ENCODE assay signal across 8 cellular contexts in genomic region chr6:31493875-31494694, GRCh38.
DNase-seq lines count a peak whose midpoint lies in the region; ATAC-seq and TF ChIP-seq lines count a peak whose summit lies in the region.

No MANE protein-coding gene starts in this region.

- DNase-seq in EL (peak; percentile 85), HFF-Myc (ENCODE audit: extremely low read depth, low read depth) (peak; percentile 66), NCI-H2171 (lab: John Stamatoyannopoulos, UW) (peak; percentile 47), cerebellar cortex (ENCODE audit: low spot score) (peak; percentile 82), kidney glomerular epithelial cell (lab: John Stamatoyannopoulos, UW) (peak; percentile 68)
- peak; percentile 82 for DNase-seq in activated CD4-positive, CD25-positive, alpha-beta regulatory T cell treated with anti-CD3 and anti-CD28 coated beads, Interleukin-2, amount 50 U/mL, for 72 hours
- peak; percentile 87 for DNase-seq in stimulated activated CD4-positive, alpha-beta T cell treated with anti-CD3 and anti-CD28 coated beads, Interleukin-15, amount 100 ng/mL, for 24 hours

- H3K4me3 ChIP-seq in HFF-Myc (replicated peaks; ENCODE audit: low read depth, low read length), result peak overlapping the region; percentile 73

- ATAC-seq in GM21447 (IDR thresholded peaks at IDR 0.05; ENCODE audit: unreplicated experiment), result no peak

- peak; percentile 95 for TF ChIP-seq CTCF in HFF-Myc (IDR thresholded peaks at IDR 0.05; ENCODE audit: low read depth, low read length, missing control alignments)
